1 cellular context compared by ENCODE assay signal in genomic region chr12:105107497-105108371, GRCh38.
A peak's percentile ranks its signal among the peaks of the same experiment; 100 is the strongest.
TF ChIP-seq lines count a peak whose summit lies in the region.

Gene WASHC4, plus strand, starts transcription at chr12:105107731. Its CDS starts 70 bp downstream, at chr12:105107801.

TF ChIP-seq in H1, 55 proteins besides CTCF, POLR2A, EP300 and RAD21:
- peak; percentile 27; the same call in 1 of the 2 replicates for TF ChIP-seq EGR1 (IDR thresholded peaks at IDR 0.05; ENCODE audit: borderline replicate concordance, low read depth, low read length)
- no peak for TF ChIP-seq NANOG (IDR thresholded peaks at IDR 0.05; ENCODE audit: insufficient read depth, low read depth, low read length, poor library complexity, severe bottlenecking)
- no peak for TF ChIP-seq NRF1 (IDR thresholded peaks at IDR 0.05; ENCODE audit: low read depth, low read length)
- no peak for TF ChIP-seq BACH1 (IDR thresholded peaks at IDR 0.05; ENCODE audit: low read length)
- TF ChIP-seq ZNF274 (IDR thresholded peaks at IDR 0.05; ENCODE audit: borderline replicate concordance, extremely low read depth, low read length) = no peak
- TF ChIP-seq HDAC2 (IDR thresholded peaks at IDR 0.05; ENCODE audit: borderline replicate concordance in 1 of 2, low read depth in 2 of 2, low read length in 2 of 2) = peak in 1 of 2 experiments; percentile 81; a peak in 1 of 4 replicates
- peak; percentile 97 for TF ChIP-seq KDM4A (IDR thresholded peaks at IDR 0.05; ENCODE audit: low read depth, low read length, severe bottlenecking)
- no peak for TF ChIP-seq CTBP2 (IDR thresholded peaks at IDR 0.05; ENCODE audit: borderline replicate concordance, insufficient read depth, insufficient read length, low read length)
- peak; percentile 92 for TF ChIP-seq RBBP5 (IDR thresholded peaks at IDR 0.05; ENCODE audit: borderline replicate concordance, low read depth, low read length)
- TF ChIP-seq KDM5A (IDR thresholded peaks at IDR 0.05; ENCODE audit: low read length) = no peak; the same call in 1 of the 2 replicates
- no peak for TF ChIP-seq CHD1 (IDR thresholded peaks at IDR 0.05; ENCODE audit: low read depth, low read length)
- no peak for TF ChIP-seq TEAD4 (IDR thresholded peaks at IDR 0.05; ENCODE audit: low read depth, low read length)
- TF ChIP-seq SIRT6 (IDR thresholded peaks at IDR 0.05; ENCODE audit: low read length) = no peak
- peak; percentile 94 for TF ChIP-seq MAX (IDR thresholded peaks at IDR 0.05)
- TF ChIP-seq BRCA1 (IDR thresholded peaks at IDR 0.05; ENCODE audit: low read depth, low read length) = peak; percentile 72; the same call in 1 of the 2 replicates
- TF ChIP-seq CBX5 (IDR thresholded peaks at IDR 0.05; ENCODE audit: low read depth, low read length) = no peak
- TF ChIP-seq RNF2 (IDR thresholded peaks at IDR 0.05; ENCODE audit: borderline replicate concordance, low read depth, low read length, missing control alignments, poor library complexity, severe bottlenecking) = no peak
- TF ChIP-seq SIN3A (conservative IDR thresholded peaks at IDR 0.05 in 1 of 2, IDR thresholded peaks at IDR 0.05 in 1 of 2; ENCODE audit: low read depth in 1 of 2, low read length in 2 of 2) = peak; percentile 30 to 79; a peak in 1 of 4 replicates
- peak; percentile 50; the same call in 1 of the 2 replicates for TF ChIP-seq GABPA (IDR thresholded peaks at IDR 0.05; ENCODE audit: borderline replicate concordance, insufficient read depth, low read length)
- no peak for TF ChIP-seq JUN (IDR thresholded peaks at IDR 0.05; ENCODE audit: low read depth, low read length)
- TF ChIP-seq SP4 (IDR thresholded peaks at IDR 0.05; ENCODE audit: low read length) = no peak
- peak; percentile 85 for TF ChIP-seq TBP (IDR thresholded peaks at IDR 0.05; ENCODE audit: low read depth, low read length)
- no peak for TF ChIP-seq HDAC6 (IDR thresholded peaks at IDR 0.05; ENCODE audit: low read depth, low read length)
- TF ChIP-seq CBX8 (IDR thresholded peaks at IDR 0.05; ENCODE audit: borderline replicate concordance, low read depth, low read length) = no peak
- TF ChIP-seq ASH2L (IDR thresholded peaks at IDR 0.05; ENCODE audit: low read length) = peak; percentile 96
- TF ChIP-seq FOSL1 (IDR thresholded peaks at IDR 0.05; ENCODE audit: insufficient read depth, low read depth, low read length) = no peak
- TF ChIP-seq SP2 (IDR thresholded peaks at IDR 0.05; ENCODE audit: low read length) = no peak
- no peak for TF ChIP-seq EZH2 (IDR thresholded peaks at IDR 0.05; ENCODE audit: low read depth, low read length, severe bottlenecking)
- TF ChIP-seq CHD7 (IDR thresholded peaks at IDR 0.05; ENCODE audit: insufficient replicate concordance, low read length) = no peak
- peak; percentile 96 for TF ChIP-seq TAF1 (IDR thresholded peaks at IDR 0.05; ENCODE audit: low read depth, low read length)
- no peak for TF ChIP-seq SUZ12 (IDR thresholded peaks at IDR 0.05; ENCODE audit: low read length)
- TF ChIP-seq SIX5 (IDR thresholded peaks at IDR 0.05; ENCODE audit: low read depth, low read length) = peak; percentile 52
- TF ChIP-seq CHD2 (IDR thresholded peaks at IDR 0.05; ENCODE audit: low read length) = peak; percentile 91
- peak; percentile 74 for TF ChIP-seq ATF3 (IDR thresholded peaks at IDR 0.05; ENCODE audit: insufficient read depth, low read depth, low read length)
- no peak for TF ChIP-seq JUND (IDR thresholded peaks at IDR 0.05; ENCODE audit: low read length)
- no peak for TF ChIP-seq TCF12 (IDR thresholded peaks at IDR 0.05; ENCODE audit: low read depth, low read length)
- TF ChIP-seq USF2 (IDR thresholded peaks at IDR 0.05; ENCODE audit: low read length) = peak; percentile 96
- no peak for TF ChIP-seq RFX5 (IDR thresholded peaks at IDR 0.05; ENCODE audit: borderline replicate concordance, low read depth, low read length)
- no peak for TF ChIP-seq MAFK (IDR thresholded peaks at IDR 0.05; ENCODE audit: low read depth, low read length)
- TF ChIP-seq CREB1 (IDR thresholded peaks at IDR 0.05) = peak; percentile 77
- peak; percentile 90 for TF ChIP-seq TAF7 (optimal IDR thresholded peaks at IDR 0.05; ENCODE audit: borderline replicate concordance, low read depth, low read length)
- TF ChIP-seq PHF8 (conservative IDR thresholded peaks at IDR 0.05; ENCODE audit: low read depth, low read length) = peak; percentile 93
- no peak for TF ChIP-seq GTF2F1 (IDR thresholded peaks at IDR 0.05; ENCODE audit: borderline replicate concordance, low read depth, low read length)
- peak; percentile 91 for TF ChIP-seq POLR2AphosphoS5 (IDR thresholded peaks at IDR 0.05; ENCODE audit: low read depth, low read length)
- no peak for TF ChIP-seq POU5F1 (IDR thresholded peaks at IDR 0.05; ENCODE audit: low read depth, low read length)
- no peak; the same call in none of the 2 replicates for TF ChIP-seq E2F6 (IDR thresholded peaks at IDR 0.05)
- no peak for TF ChIP-seq KDM1A (IDR thresholded peaks at IDR 0.05; ENCODE audit: borderline replicate concordance, low read length)
- peak; percentile 97 for TF ChIP-seq YY1 (IDR thresholded peaks at IDR 0.05; ENCODE audit: low read depth, low read length)
- no peak for TF ChIP-seq SP1 (IDR thresholded peaks at IDR 0.05; ENCODE audit: low read depth, low read length)
- no peak for TF ChIP-seq RXRA (IDR thresholded peaks at IDR 0.05; ENCODE audit: insufficient read depth, low read depth, low read length)
- no peak for TF ChIP-seq SAP30 (IDR thresholded peaks at IDR 0.05; ENCODE audit: insufficient read depth, insufficient replicate concordance, low read length)
- no peak for TF ChIP-seq ATF2 (IDR thresholded peaks at IDR 0.05; ENCODE audit: low read length)
- no peak for TF ChIP-seq CEBPB (IDR thresholded peaks at IDR 0.05; ENCODE audit: low read depth, low read length)
- TF ChIP-seq BCL11A (IDR thresholded peaks at IDR 0.05; ENCODE audit: low read depth in 2 of 2, low read length in 2 of 2) = no peak
- TF ChIP-seq SRF (IDR thresholded peaks at IDR 0.05; ENCODE audit: low read depth, low read length) = no peak
